Comparison of ENCODE assay signal across 20 cellular contexts in genomic region chr3:159091936-159092335, GRCh38. TPM values are rescaled to one million over a fixed set of nuclear protein-coding genes. Genes with fewer than 3 reads are reported as not detected.
DNase-seq lines count a peak whose midpoint lies in the region; ATAC-seq, FAIRE-seq and TF ChIP-seq lines count a peak whose summit lies in the region.
"Had no signal": no experiment of that assay in that cellular context is flagged by ENCODE, and none has a peak within 500 bp of the region (broad histone marks: within the 10 kb centered on the region; RNA-seq: fewer than 3 reads in every experiment).

No MANE protein-coding gene starts in this region.

- H3K79me2 ChIP-seq in DND-41 (ENCODE audit: insufficient read depth, low read length) (no peaks in the 10 kb centered on the region), endothelial cell of umbilical vein (ENCODE audit: control insufficient read depth, insufficient read depth, low read length) (no peaks in the 10 kb centered on the region)

- dilution Hi-C loops in endothelial cell of umbilical vein (cut with MboI; ENCODE audit: extremely low pct_ligation_motif_present, low sequenced_read_pairs), result no loop called here

- no peaks in the 10 kb centered on the region for H3K4me1 ChIP-seq in DND-41 (ENCODE audit: insufficient read depth, low read length)
- no peaks in the 10 kb centered on the region for H3K4me1 ChIP-seq in endothelial cell of umbilical vein (ENCODE audit: control insufficient read depth, extremely low read depth, insufficient read depth, low read length)
- H3K4me1 ChIP-seq: BLaER1 had no signal

- H3K27me3 ChIP-seq in DND-41 (ENCODE audit: insufficient read depth, low read length, poor library complexity) (no peaks in the 10 kb centered on the region), H7 (ENCODE audit: control insufficient read depth, insufficient read depth, low read length) (no peaks in the 10 kb centered on the region), endothelial cell of umbilical vein (ENCODE audit: control insufficient read depth in 2 of 2, insufficient read depth in 2 of 2, low read length in 2 of 2) (no peaks in the 10 kb centered on the region)
- H3K27me3 ChIP-seq: BLaER1 had no signal

- H4K20me1 ChIP-seq in DND-41 (ENCODE audit: insufficient read depth, low read length) (no peaks in the 10 kb centered on the region), endothelial cell of umbilical vein (replicated peaks; ENCODE audit: control insufficient read depth, extremely low read depth, insufficient read depth, low read length) (no peaks in the 10 kb centered on the region)
- H4K20me1 ChIP-seq: BLaER1 had no signal

- no peaks in the 10 kb centered on the region for H3K9me1 ChIP-seq in endothelial cell of umbilical vein (replicated peaks; ENCODE audit: control insufficient read depth, extremely low read depth, insufficient read depth, low read length)

- CTCF ChIA-PET in endothelial cell of umbilical vein (lab: Charles Lee), result interaction anchor here (1.1 to 2.1 kb wide), 3 partner anchors 14 to 174 kb away, joined by 4 to 11 read pairs (median 5); no protein-coding TSS in a partner anchor

- H3K27ac ChIP-seq in DND-41 (ENCODE audit: low read length) (no peak overlapping the region), endothelial cell of umbilical vein (ENCODE audit: insufficient read depth, low read depth, low read length) (no peak overlapping the region)
- H3K27ac ChIP-seq: BLaER1 had no signal

- in situ Hi-C loops in SK-MEL-5 (cut with HindIII; ENCODE audit: low pct_unique_long_range_greater_than_20kb, low sequenced_read_pairs), result no loop called here
- in situ Hi-C loops in KBM-7 (cut with MboI; ENCODE audit: low pct_unique_long_range_greater_than_20kb, low sequenced_read_pairs), result no loop called here

- peak; percentile 47; the same call in 1 of the 3 replicates for ATAC-seq in DND-41 (ENCODE audit: insufficient read depth, low read depth)
- no peak for ATAC-seq in GM21528 (IDR thresholded peaks at IDR 0.05; ENCODE audit: low FRiP score, unreplicated experiment)

- POLR2A ChIA-PET in endothelial cell of umbilical vein (lab: Charles Lee), result no interaction called here

- no TSS peak for BruUV-seq in endothelial cell of umbilical vein (replicated peaks; lab: Mats Ljungman, UMichigan)

- intact Hi-C loops in endothelial cell of umbilical vein (cut with micrococcal nuclease), result loop anchor here (5.0 kb wide), 1 partner anchor 160 kb away; no protein-coding TSS in a partner anchor

- H3K4me3 ChIP-seq in DND-41 (ENCODE audit: low read depth in 1 of 2, low read length in 2 of 2), result no peak overlapping the region
- H3K4me3 ChIP-seq in H7 (ENCODE audit: insufficient read depth, low read depth, low read length), result no peak overlapping the region
- no peak overlapping the region for H3K4me3 ChIP-seq in endothelial cell of umbilical vein (replicated peaks in 1 of 3; ENCODE audit: insufficient read depth in 1 of 3, low read depth in 1 of 3, low read length in 3 of 3)
- H3K4me3 ChIP-seq: BLaER1 had no signal

- no peak overlapping the region for H3K4me2 ChIP-seq in DND-41 (ENCODE audit: insufficient read depth, low read length)
- H3K4me2 ChIP-seq in endothelial cell of umbilical vein (ENCODE audit: insufficient read depth, low read length), result no peak overlapping the region
- H3K4me2 ChIP-seq: BLaER1 had no signal

- H3K9ac ChIP-seq in DND-41 (ENCODE audit: low read depth, low read length) (no peak overlapping the region), endothelial cell of umbilical vein (replicated peaks; ENCODE audit: extremely low read depth, insufficient read depth, low read length) (no peak overlapping the region)
- H3K9ac ChIP-seq: BLaER1 had no signal

- FAIRE-seq in endothelial cell of umbilical vein (lab: Jason Lieb, UNC), result peak; percentile 18
- FAIRE-seq: G401.6, GM12892 had no signal

- DNase-seq in DND-41, result no peak
- peak; percentile 14 for DNase-seq in H7
- DNase-seq in SK-MEL-5 (ENCODE audit: low read depth, low spot score), result peak; percentile 31
- DNase-seq in endothelial cell of umbilical vein (ENCODE audit: low read depth, low spot score), result no peak
- DNase-seq in KBM-7, result no peak
- no peak for DNase-seq in stimulated activated CD4-positive, alpha-beta T cell treated with anti-CD3 and anti-CD28 coated beads, Interleukin-4, amount 100 ng/mL, for 1 hour
- DNase-seq in activated CD4-positive, CD25-positive, alpha-beta regulatory T cell treated with anti-CD3 and anti-CD28 coated beads, Interleukin-2, amount 50 U/mL, for 72 hours, result no peak
- DNase-seq: GOT3, IMR-90, NCI-H1436, NCI-H2081, NCI-H2227 treated with DMSO at 0.1 percent for 48 hours, NCI-H526 treated with DMSO at 0.1 percent for 48 hours, SIG-M5 had no signal

- H3K9me3 ChIP-seq in DND-41 (ENCODE audit: insufficient read depth, low read length, severe bottlenecking) (no peaks in the 10 kb centered on the region), endothelial cell of umbilical vein (replicated peaks; ENCODE audit: control insufficient read depth, insufficient read depth, low read length) (no peaks in the 10 kb centered on the region)

- H2AFZ ChIP-seq in DND-41 (ENCODE audit: low read depth, low read length) (no peak overlapping the region), endothelial cell of umbilical vein (ENCODE audit: low read depth, low read length) (no peak overlapping the region)

- TF ChIP-seq POLR2A in endothelial cell of umbilical vein (IDR thresholded peaks at IDR 0.05; ENCODE audit: low read depth, low read length), result no peak

- TF ChIP-seq CTCF in DND-41 (IDR thresholded peaks at IDR 0.05; ENCODE audit: borderline replicate concordance, extremely low read depth, low read length, poor library complexity, severe bottlenecking) (peak; percentile 14), endothelial cell of umbilical vein (IDR thresholded peaks at IDR 0.05; ENCODE audit: extremely low read depth in 1 of 2, insufficient read depth in 1 of 2, low read depth in 1 of 2, low read length in 2 of 2) (no peak)

- H3K36me3 ChIP-seq in DND-41 (ENCODE audit: insufficient read depth, low read length) (no peaks in the 10 kb centered on the region), H7 (replicated peaks; ENCODE audit: control insufficient read depth, insufficient read depth, low read length) (no peaks in the 10 kb centered on the region), endothelial cell of umbilical vein (ENCODE audit: control insufficient read depth in 2 of 2, extremely low read depth in 1 of 2, insufficient read depth in 2 of 2, low read length in 2 of 2) (no peaks in the 10 kb centered on the region)
- H3K36me3 ChIP-seq: BLaER1 had no signal

TF ChIP-seq in endothelial cell of umbilical vein, 7 proteins besides CTCF, POLR2A, EP300 and RAD21:
- TF ChIP-seq GATA2 (IDR thresholded peaks at IDR 0.05; ENCODE audit: insufficient read depth, insufficient read length, low read depth, low read length) (no peak), FOS (IDR thresholded peaks at IDR 0.05; ENCODE audit: borderline replicate concordance, insufficient read depth, low read length) (no peak), MAX (IDR thresholded peaks at IDR 0.05; ENCODE audit: insufficient read depth, insufficient read length) (no peak), EZH2 (IDR thresholded peaks at IDR 0.05; ENCODE audit: borderline replicate concordance, low read depth, low read length, severe bottlenecking) (no peak)

RNA-seq across cellular contexts. Expression of gene IQCJ, which starts 22.8 kb away (rescaled TPM):
- total RNA-seq in H7 (2014; rRNA removed; shearing (Covaris generic)), result not detected in 2 replicates
- not detected in 2 replicates for total RNA-seq in SK-MEL-5 (2014; rRNA removed; shearing (Covaris generic))
- not detected in 2 replicates for polyA plus RNA-seq in SK-MEL-5 (2015; cell fraction: cytosol; rRNA removed)
- not detected in 2 replicates for polyA plus RNA-seq in SK-MEL-5 (2015; cell fraction: nucleus; rRNA removed)
- total RNA-seq in endothelial cell of umbilical vein, result not detected in 2 replicates
- polyA plus RNA-seq in endothelial cell of umbilical vein, result not detected in 2 replicates
- polyA plus RNA-seq in endothelial cell of umbilical vein (2011; cell fraction: cytosol; rRNA removed), result not detected in 2 replicates
- polyA plus RNA-seq in endothelial cell of umbilical vein (2011; cell fraction: nucleus; rRNA removed), result not detected in 2 replicates
- polyA plus RNA-seq in endothelial cell of umbilical vein (2012), result not detected in 2 replicates
- polyA minus RNA-seq in endothelial cell of umbilical vein, result not detected in 2 replicates
- not detected for polyA minus RNA-seq in endothelial cell of umbilical vein (2011; cell fraction: cytosol; rRNA and poly(A)+ RNA removed)
- polyA minus RNA-seq in endothelial cell of umbilical vein (2011; cell fraction: nucleus; rRNA and poly(A)+ RNA removed), result 0.38 TPM in 1 of 2 replicates, not detected in the other
- total RNA-seq: IMR-90, LHCN-M2 had no signal
- polyA plus RNA-seq: AG04450, IMR-90 had no signal

Comparison
In these comparisons a context has a peak if more than half of its experiments do, and no peak if none do; other contexts are left out.
1. DNase-seq: peak in H7 (single experiment) and SK-MEL-5 (single experiment); none in DND-41 (single experiment), endothelial cell of umbilical vein (single experiment), KBM-7 (single experiment), stimulated activated CD4-positive, alpha-beta T cell treated with anti-CD3 and anti-CD28 coated beads, Interleukin-4, amount 100 ng/mL, for 1 hour (single experiment) and activated CD4-positive, CD25-positive, alpha-beta regulatory T cell treated with anti-CD3 and anti-CD28 coated beads, Interleukin-2, amount 50 U/mL, for 72 hours (single experiment).